Comparison of ENCODE assay signal across 9 cellular contexts in genomic region chr5:18281947-18282557, GRCh38.
A peak's percentile ranks its signal among the peaks of the same experiment; 100 is the strongest.
DNase-seq lines count a peak whose midpoint lies in the region; ATAC-seq and TF ChIP-seq lines count a peak whose summit lies in the region.
"Had no signal": no experiment of that assay in that cellular context is flagged by ENCODE, and none has a peak within 500 bp of the region (broad histone marks: within the 10 kb centered on the region; RNA-seq: fewer than 3 reads in every experiment).

No MANE protein-coding gene starts in this region.

- peak; percentile 29 for DNase-seq in NCI-H1105 treated with DMSO at 0.1 percent for 48 hours (lab: John Stamatoyannopoulos, UW)
- DNase-seq in iPS-NIHi11 (ENCODE audit: low spot score) = peak; percentile 52
- no peak for DNase-seq in stimulated activated CD4-positive, alpha-beta T cell treated with anti-CD3 and anti-CD28 coated beads, Interleukin-4, amount 100 ng/mL, for 4 hours
- no peak for DNase-seq in T-helper 1 cell

- H3F3A ChIP-seq in DOHH2 (ENCODE audit: control insufficient read depth, insufficient read depth) (no peaks in the 10 kb centered on the region), SU-DHL-6 (ENCODE audit: insufficient read depth) (no peaks in the 10 kb centered on the region)

- H3K4me3 ChIP-seq in DOHH2 (ENCODE audit: low read length) (no peak overlapping the region), SU-DHL-6 (ENCODE audit: insufficient read depth, low read length, poor library complexity, severe bottlenecking) (no peak overlapping the region)
- H3K4me3 ChIP-seq: lung had no signal

- TF ChIP-seq CTCF in DOHH2 (IDR thresholded peaks at IDR 0.05; ENCODE audit: low read depth, low read length, poor library complexity, severe bottlenecking) = peak; percentile 44
- peak; percentile 35 for TF ChIP-seq CTCF in SU-DHL-6 (IDR thresholded peaks at IDR 0.05; ENCODE audit: insufficient read depth, low read length, poor library complexity, severe bottlenecking)

- no peaks in the 10 kb centered on the region for H4K20me1 ChIP-seq in DOHH2 (ENCODE audit: control insufficient read depth, insufficient read depth, low read depth, low read length)
- no peaks in the 10 kb centered on the region for H4K20me1 ChIP-seq in SU-DHL-6 (ENCODE audit: low read depth, low read length)

- no peak for ATAC-seq in GM21717 (IDR thresholded peaks at IDR 0.05; ENCODE audit: unreplicated experiment)
- no peak for ATAC-seq in HG03135 (IDR thresholded peaks at IDR 0.05; ENCODE audit: unreplicated experiment)

- H3K27me3 ChIP-seq in DOHH2 (ENCODE audit: control insufficient read depth, low read length) (peaks cover 10% of the 10 kb centered on the region), SU-DHL-6 (ENCODE audit: low read length) (no peaks in the 10 kb centered on the region)

- H3K9me2 ChIP-seq in DOHH2 (replicated peaks; ENCODE audit: control insufficient read depth, low read length) = no peaks in the 10 kb centered on the region
- no peaks in the 10 kb centered on the region for H3K9me2 ChIP-seq in SU-DHL-6 (replicated peaks; ENCODE audit: insufficient read depth, low read length)

- H3K4me2 ChIP-seq in DOHH2 (ENCODE audit: low read length) (no peak overlapping the region), SU-DHL-6 (ENCODE audit: low read depth, low read length, poor library complexity, severe bottlenecking) (no peak overlapping the region)

- H3K27ac ChIP-seq in DOHH2 (ENCODE audit: low read depth, low read length) = no peak overlapping the region
- no peak overlapping the region for H3K27ac ChIP-seq in SU-DHL-6 (ENCODE audit: low read depth, low read length)

- no peak overlapping the region for H2AFZ ChIP-seq in SU-DHL-6 (ENCODE audit: low read depth, low read length, severe bottlenecking)

- no peaks in the 10 kb centered on the region for H3K79me2 ChIP-seq in DOHH2 (ENCODE audit: control insufficient read depth, low read length)
- H3K79me2 ChIP-seq in SU-DHL-6 (ENCODE audit: insufficient read depth, low read length) = no peaks in the 10 kb centered on the region

- H3K4me1 ChIP-seq in DOHH2 (ENCODE audit: control insufficient read depth, low read length) = no peaks in the 10 kb centered on the region

- H3K9ac ChIP-seq in SU-DHL-6 (ENCODE audit: low read length) = no peak overlapping the region

- no peaks in the 10 kb centered on the region; the same call in 1 of the 2 replicates for H3K9me3 ChIP-seq in DOHH2 (ENCODE audit: control insufficient read depth, insufficient read depth, low read length)
- H3K9me3 ChIP-seq in SU-DHL-6 (ENCODE audit: insufficient read depth, low read length) = no peaks in the 10 kb centered on the region

- H3K36me3 ChIP-seq in DOHH2 (ENCODE audit: control insufficient read depth, low read length) (no peaks in the 10 kb centered on the region), SU-DHL-6 (ENCODE audit: low read length) (no peaks in the 10 kb centered on the region)

Comparison
In these comparisons a context has a peak if more than half of its experiments do, and no peak if none do; other contexts are left out.
1. DNase-seq: peak in NCI-H1105 treated with DMSO at 0.1 percent for 48 hours (single experiment) and iPS-NIHi11 (single experiment); none in stimulated activated CD4-positive, alpha-beta T cell treated with anti-CD3 and anti-CD28 coated beads, Interleukin-4, amount 100 ng/mL, for 4 hours (0 of 2) and T-helper 1 cell (0 of 5).